In genomic region chr1:220198186-220199005, GRCh38 we compare ENCODE assay signal across 21 cellular contexts.
DNase-seq lines count a peak whose midpoint lies in the region; ATAC-seq and TF ChIP-seq lines count a peak whose summit lies in the region.
"Had no signal": no experiment of that assay in that cellular context is flagged by ENCODE, and none has a peak within 500 bp of the region (broad histone marks: within the 10 kb centered on the region; RNA-seq: fewer than 3 reads in every experiment).

No MANE protein-coding gene starts in this region.

- ATAC-seq in SK-N-SH treated with all-trans-retinoic acid at 6 μM for 48 hours = peak; percentile 79
- peak; percentile 46 for ATAC-seq in foreskin keratinocyte
- ATAC-seq: GM12878, HCT116, Right ventricle myocardium inferior had no signal

- no peaks in the 10 kb centered on the region for H3K9me2 ChIP-seq in OCI-LY7 (ENCODE audit: insufficient read depth, low read length)

- peaks cover 43% of the 10 kb centered on the region for H3K36me3 ChIP-seq in smooth muscle cell (ENCODE audit: low read depth)
- peaks cover 74% of the 10 kb centered on the region for H3K36me3 ChIP-seq in OCI-LY7 (ENCODE audit: insufficient read depth, low read length)

- no peak for TF ChIP-seq CTCF in foreskin keratinocyte (conservative IDR thresholded peaks at IDR 0.05)
- no peak for TF ChIP-seq CTCF in smooth muscle cell (IDR thresholded peaks at IDR 0.05; ENCODE audit: borderline replicate concordance, insufficient read depth, poor library complexity, severe bottlenecking)
- no peak for TF ChIP-seq CTCF in OCI-LY7 (conservative IDR thresholded peaks at IDR 0.05; ENCODE audit: low read length)

- H3K27me3 ChIP-seq in foreskin keratinocyte (no peaks in the 10 kb centered on the region), smooth muscle cell (ENCODE audit: low read depth) (no peaks in the 10 kb centered on the region)

- H3K79me2 ChIP-seq in smooth muscle cell (ENCODE audit: low read depth) (no peaks in the 10 kb centered on the region), OCI-LY7 (ENCODE audit: insufficient read depth, low read depth, low read length) (no peaks in the 10 kb centered on the region)

- intact Hi-C loops in OCI-LY7 (cut with micrococcal nuclease; ENCODE audit: unreplicated experiment) = no loop called here

- H3K4me2 ChIP-seq in smooth muscle cell = no peak overlapping the region
- H3K4me2 ChIP-seq in OCI-LY7 (ENCODE audit: low read length) = no peak overlapping the region
- H3K4me2 ChIP-seq: KMS-11 had no signal

- H3K4me1 ChIP-seq in foreskin keratinocyte (no peaks in the 10 kb centered on the region), smooth muscle cell (ENCODE audit: low read depth) (no peaks in the 10 kb centered on the region), OCI-LY7 (ENCODE audit: insufficient read depth, low read length, poor library complexity, severe bottlenecking) (no peaks in the 10 kb centered on the region)

- H4K20me1 ChIP-seq in smooth muscle cell (ENCODE audit: low read depth) (no peaks in the 10 kb centered on the region), OCI-LY7 (ENCODE audit: insufficient read depth, low read length) (no peaks in the 10 kb centered on the region)

- H3K9ac ChIP-seq in smooth muscle cell (ENCODE audit: low read depth) = no peak overlapping the region
- H3K9ac ChIP-seq: KMS-11 had no signal

- no TSS peak for BruUV-seq in OCI-LY7 (replicated peaks; lab: Mats Ljungman, UMichigan)

- no peak overlapping the region for H3K27ac ChIP-seq in foreskin keratinocyte
- peak overlapping the region; percentile 21 for H3K27ac ChIP-seq in smooth muscle cell (ENCODE audit: low read depth)
- H3K27ac ChIP-seq in OCI-LY7 (ENCODE audit: low read depth, low read length, poor library complexity, severe bottlenecking) = no peak overlapping the region
- H3K27ac ChIP-seq: KMS-11 had no signal

- H3F3A ChIP-seq in smooth muscle cell (ENCODE audit: low read depth) = no peaks in the 10 kb centered on the region

- no peak overlapping the region for H2AFZ ChIP-seq in smooth muscle cell (ENCODE audit: low read depth)
- no peak overlapping the region for H2AFZ ChIP-seq in OCI-LY7 (ENCODE audit: low read length)

- H3K9me3 ChIP-seq in smooth muscle cell (replicated peaks; ENCODE audit: low read depth) = no peaks in the 10 kb centered on the region
- H3K9me3 ChIP-seq in OCI-LY7 (ENCODE audit: low read length) = no peaks in the 10 kb centered on the region

- CTCF ChIA-PET in OCI-LY7 (lab: Charles Lee; ENCODE audit: unreplicated experiment) = no interaction called here

- POLR2A ChIA-PET in OCI-LY7 (lab: Charles Lee) = interaction anchor here (1.2 kb wide), 1 partner anchor 10 kb away, joined by 3 read pairs; no protein-coding TSS in a partner anchor

- DNase-seq in ELR (ENCODE audit: low read depth) (peak; percentile 16), foreskin keratinocyte (peak in 1 of 2 donors; percentile 16), smooth muscle cell (lab: John Stamatoyannopoulos, UW; ENCODE audit: unreplicated experiment) (no peak), NCI-H146 (lab: John Stamatoyannopoulos, UW) (no peak), OCI-LY7 (ENCODE audit: low spot score) (no peak), SHP77 treated with DMSO at 0.1 percent for 48 hours (lab: John Stamatoyannopoulos, UW) (no peak)
- DNase-seq: DMS53; GOT3; NCI-H1092 treated with DMSO at 0.1 percent for 48 hours; NCI-H1436 treated with DMSO at 0.1 percent for 48 hours; NCI-H2029; NCI-H2227 treated with DMSO at 0.1 percent for 48 hours; NCI-H510A; NCI-H748 treated with DMSO at 0.1 percent for 48 hours; NK-92 treated with Interleukin-12 subunit alpha and Interleukin-12 subunit beta, amount 100 ng/mL, for 24 hours; SW 1271 had no signal

- H3K4me3 ChIP-seq in smooth muscle cell (no peak overlapping the region), OCI-LY7 (ENCODE audit: low read depth, low read length, poor library complexity, severe bottlenecking) (no peak overlapping the region)
- H3K4me3 ChIP-seq: GM12878 had no signal

- 94% methylated on average over 5 of the region's 5 CpGs for WGBS in smooth muscle cell (ENCODE audit: low lambda C conversion rate)

TF ChIP-seq in SK-N-SH treated with all-trans-retinoic acid at 6 μM for 48 hours, 23 proteins besides CTCF, POLR2A, EP300 and RAD21:
- TF ChIP-seq CSDC2 (CRISPR knock-in tag; IDR thresholded peaks at IDR 0.05) (no peak), ZC3H10 (CRISPR knock-in tag; IDR thresholded peaks at IDR 0.05) (peak; percentile 93)
